6 cellular contexts compared by ENCODE assay signal in genomic region chr10:72903941-72904446, GRCh38. TPM values are rescaled to one million over a fixed set of nuclear protein-coding genes. Genes with fewer than 3 reads are reported as not detected.
"Had no signal": no experiment of that assay in that cellular context is flagged by ENCODE, and none has a peak within 500 bp of the region (broad histone marks: within the 10 kb centered on the region; RNA-seq: fewer than 3 reads in every experiment).

No MANE protein-coding gene starts in this region.

RNA-seq across cellular contexts. Expression of gene OIT3, which starts 10.5 kb away (rescaled TPM):
- total RNA-seq: GM23248, H4, HepG2, HFFc6, HT1080 had no signal
- polyA plus RNA-seq: GM23248, HepG2, IgD-negative memory B cell had no signal

RNA-seq across cellular contexts. Expression of gene PLA2G12B, which starts 50.6 kb away (rescaled TPM):
- total RNA-seq: GM23248, H4, HFFc6, HT1080 had no signal
- polyA plus RNA-seq: GM23248, IgD-negative memory B cell had no signal
